ENCODE assay signal across 1 cellular context in the genomic region with DNA sequence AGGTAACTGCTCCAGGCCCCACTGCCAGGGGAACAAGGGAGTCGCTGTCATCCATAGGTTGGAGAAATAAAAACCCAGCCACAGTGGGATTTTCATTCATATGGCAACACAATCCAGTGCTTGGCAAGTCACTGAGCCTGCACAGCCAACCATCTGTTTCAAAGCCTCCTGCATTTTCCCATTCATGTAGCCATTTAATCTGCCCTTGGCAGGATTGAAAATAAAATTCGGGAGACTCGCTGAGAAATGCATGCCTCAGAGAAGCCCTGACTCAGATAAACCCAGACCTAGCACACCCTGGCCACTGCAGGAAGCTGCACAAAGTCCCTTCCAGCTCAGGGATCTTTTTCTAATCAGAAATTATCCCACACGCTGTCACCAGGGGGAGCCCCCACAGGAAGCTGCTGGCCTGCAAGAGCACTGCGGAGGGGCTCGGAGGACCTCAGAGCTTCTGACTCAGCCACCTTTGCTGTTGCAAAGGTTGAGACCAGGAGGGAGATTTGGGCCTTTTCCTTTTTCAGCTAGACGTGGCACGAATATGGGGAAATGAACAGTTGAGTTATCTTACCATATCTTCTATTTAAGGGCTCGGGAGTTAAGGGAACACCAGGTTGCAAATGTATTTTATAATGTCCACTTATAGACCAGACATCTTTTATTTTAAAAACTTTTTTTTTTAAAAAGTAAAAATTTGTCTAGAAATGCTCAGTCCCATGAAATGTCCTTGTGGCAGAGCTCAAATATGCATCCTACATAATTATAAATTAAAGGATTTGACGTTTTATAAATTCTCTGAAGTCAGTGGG.
TF ChIP-seq lines count a peak whose summit lies in the region.

No MANE protein-coding gene starts in this region.

TF ChIP-seq in HCT116, 20 proteins besides CTCF, POLR2A, EP300 and RAD21 (continued from another document):
- TF ChIP-seq, protein P1, sequence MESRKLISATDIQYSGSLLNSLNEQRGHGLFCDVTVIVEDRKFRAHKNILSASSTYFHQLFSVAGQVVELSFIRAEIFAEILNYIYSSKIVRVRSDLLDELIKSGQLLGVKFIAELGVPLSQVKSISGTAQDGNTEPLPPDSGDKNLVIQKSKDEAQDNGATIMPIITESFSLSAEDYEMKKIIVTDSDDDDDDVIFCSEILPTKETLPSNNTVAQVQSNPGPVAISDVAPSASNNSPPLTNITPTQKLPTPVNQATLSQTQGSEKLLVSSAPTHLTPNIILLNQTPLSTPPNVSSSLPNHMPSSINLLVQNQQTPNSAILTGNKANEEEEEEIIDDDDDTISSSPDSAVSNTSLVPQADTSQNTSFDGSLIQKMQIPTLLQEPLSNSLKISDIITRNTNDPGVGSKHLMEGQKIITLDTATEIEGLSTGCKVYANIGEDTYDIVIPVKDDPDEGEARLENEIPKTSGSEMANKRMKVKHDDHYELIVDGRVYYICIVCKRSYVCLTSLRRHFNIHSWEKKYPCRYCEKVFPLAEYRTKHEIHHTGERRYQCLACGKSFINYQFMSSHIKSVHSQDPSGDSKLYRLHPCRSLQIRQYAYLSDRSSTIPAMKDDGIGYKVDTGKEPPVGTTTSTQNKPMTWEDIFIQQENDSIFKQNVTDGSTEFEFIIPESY (IDR thresholded peaks at IDR 0.05; ENCODE audit: extremely low read depth, insufficient replicate concordance, low read length): no peak
- no peak for TF ChIP-seq ATF3 (IDR thresholded peaks at IDR 0.05)
- TF ChIP-seq EZH2phosphoT487 (IDR thresholded peaks at IDR 0.05; ENCODE audit: borderline replicate concordance): no peak
- TF ChIP-seq FOSL1 (IDR thresholded peaks at IDR 0.05; ENCODE audit: low read depth): no peak
